ENCODE assay signal across 8 cellular contexts in the genomic region with DNA sequence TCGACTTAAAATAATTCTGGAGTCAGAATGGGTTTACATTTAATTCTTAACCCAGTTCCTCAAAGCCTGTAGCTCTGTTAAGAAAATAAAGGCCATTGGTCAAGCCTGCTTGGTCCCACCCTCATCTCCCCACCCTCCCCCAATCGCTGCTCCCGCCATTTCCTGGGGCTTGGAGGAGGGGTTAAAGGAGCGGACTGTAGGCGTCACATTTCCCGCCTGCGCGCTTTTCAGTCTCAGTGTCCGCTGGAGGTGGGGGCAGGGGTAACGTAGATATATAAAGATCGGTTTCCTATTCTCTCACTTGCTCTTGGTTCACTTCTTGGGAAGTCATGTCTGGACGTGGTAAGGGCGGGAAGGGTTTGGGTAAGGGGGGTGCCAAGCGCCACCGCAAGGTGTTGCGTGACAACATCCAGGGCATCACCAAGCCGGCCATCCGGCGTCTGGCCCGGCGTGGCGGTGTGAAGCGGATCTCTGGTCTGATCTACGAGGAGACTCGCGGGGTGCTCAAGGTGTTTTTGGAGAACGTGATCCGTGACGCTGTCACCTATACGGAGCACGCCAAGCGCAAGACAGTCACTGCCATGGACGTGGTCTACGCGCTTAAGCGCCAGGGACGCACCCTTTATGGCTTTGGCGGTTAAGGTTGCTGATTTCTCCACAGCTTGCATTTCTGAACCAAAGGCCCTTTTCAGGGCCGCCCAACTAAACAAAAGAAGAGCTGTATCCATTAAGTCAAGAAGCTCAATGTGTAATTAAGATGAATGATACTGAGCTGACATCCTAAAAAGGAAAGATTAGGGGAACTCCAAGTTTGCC. TPM values are rescaled to one million over a fixed set of nuclear protein-coding genes. Genes with fewer than 3 reads are reported as not detected.
DNase-seq lines count a peak whose midpoint lies in the region; ATAC-seq and TF ChIP-seq lines count a peak whose summit lies in the region.

No MANE protein-coding gene starts in this region.

- in situ Hi-C loops in KBM-7 (cut with MboI; ENCODE audit: low pct_unique_long_range_greater_than_20kb, low sequenced_read_pairs): no loop called here

- intact Hi-C loops in PC-3 (cut with micrococcal nuclease): loop anchor here (5.0 kb wide), 1 partner anchor 59 kb away; a partner anchor contains a TSS

- peaks cover 19% of the 10 kb centered on the region for H3F3A ChIP-seq in PC-3 (ENCODE audit: low read length, unreplicated experiment)

- peak; percentile 92 for DNase-seq in DMS153 (lab: John Stamatoyannopoulos, UW)
- DNase-seq in KBM-7: peak; percentile 96
- peak; percentile 97 for DNase-seq in PC-3
- DNase-seq in activated T-cell treated with anti-CD3 and anti-CD28 coated beads, Interleukin-2, amount 50 U/mL, for 1 hour: peak; percentile 81
- DNase-seq in erythroblast (lab: John Stamatoyannopoulos, UW): peak; percentile 97
- DNase-seq in stimulated activated CD8-positive, alpha-beta memory T cell treated with anti-CD3 and anti-CD28 coated beads, Interleukin-7, amount 100 ng/mL, for 48 hours (ENCODE audit: extremely low read depth in 1 of 2, low read depth in 1 of 2): peak; percentile 68 to 91

- TF ChIP-seq POLR2A in erythroblast (IDR thresholded peaks at IDR 0.05; ENCODE audit: low read length): peak; percentile 99

- H3K27ac ChIP-seq in PC-3 (ENCODE audit: low read length): peak overlapping the region; percentile 90

- H3K36me3 ChIP-seq in PC-3 (ENCODE audit: low read depth, low read length) (no peaks in the 10 kb centered on the region), mucosa of stomach (ENCODE audit: control insufficient read depth, insufficient read depth, low read length) (no peaks in the 10 kb centered on the region)

- H3K4me3 ChIP-seq in PC-3 (ENCODE audit: low read length): peak overlapping the region; percentile 96
- H3K4me3 ChIP-seq in mucosa of stomach (ENCODE audit: low read length): peak overlapping the region; percentile 83

- H4K20me1 ChIP-seq in PC-3 (ENCODE audit: low read length): 0 out of 2 replicates have a peak, but pooled peaks cover 1% of the 10 kb centered on the region

- no TSS peak for BruUV-seq in PC-3 (replicated peaks; lab: Mats Ljungman, UMichigan)

- CTCF ChIA-PET in PC-3 (lab: Charles Lee): interaction anchor here (0.6 to 1.3 kb wide), 2 partner anchors 29 to 44 kb away, joined by 3 to 4 read pairs; no protein-coding TSS in a partner anchor

- no peaks in the 10 kb centered on the region for H3K9me3 ChIP-seq in PC-3 (ENCODE audit: low read length)
- H3K9me3 ChIP-seq in mucosa of stomach (ENCODE audit: control insufficient read depth, low read length): no peaks in the 10 kb centered on the region

- H3K4me1 ChIP-seq in PC-3 (ENCODE audit: insufficient read depth, low read length): peaks cover 33% of the 10 kb centered on the region
- peaks cover 14% of the 10 kb centered on the region for H3K4me1 ChIP-seq in mucosa of stomach (ENCODE audit: control insufficient read depth, insufficient read depth, low read length)

- no peaks in the 10 kb centered on the region for H3K9me2 ChIP-seq in PC-3 (replicated peaks; ENCODE audit: low read length)

- TF ChIP-seq CTCF in PC-3 (conservative IDR thresholded peaks at IDR 0.05; ENCODE audit: low read depth, low read length): no peak

- H2AFZ ChIP-seq in PC-3 (ENCODE audit: low read length): peak overlapping the region; percentile 85

- H3K9ac ChIP-seq in PC-3 (ENCODE audit: low read length) (peak overlapping the region; percentile 93), mucosa of stomach (ENCODE audit: low read length) (peak overlapping the region; percentile 83)

- peak overlapping the region; percentile 97 for H3K4me2 ChIP-seq in PC-3 (ENCODE audit: low read length)

- ATAC-seq in GM21717 (IDR thresholded peaks at IDR 0.05; ENCODE audit: unreplicated experiment) (peak; percentile 41), PC-3 (peak; percentile 72)

- no peaks in the 10 kb centered on the region for H3K27me3 ChIP-seq in PC-3 (ENCODE audit: low read length)
- no peaks in the 10 kb centered on the region for H3K27me3 ChIP-seq in mucosa of stomach (ENCODE audit: control insufficient read depth, insufficient read depth, low read length)

- POLR2A ChIA-PET in PC-3 (lab: Charles Lee; ENCODE audit: unreplicated experiment): interaction anchor here (0.5 to 3.4 kb wide), 11 partner anchors 10 to 1557 kb away, joined by 3 to 54 read pairs (median 5); a partner anchor contains a TSS

- no peaks in the 10 kb centered on the region for H3K79me2 ChIP-seq in PC-3 (ENCODE audit: low read length)

RNA-seq across cellular contexts. Expression of a gene that starts 59.0 kb away (rescaled TPM):
- total RNA-seq in PC-3 (2014; rRNA removed): 5.6 and 6.4 TPM in 2 replicates

Comparison
In these comparisons a context has a peak if more than half of its experiments do, and no peak if none do; other contexts are left out.
1. Peak in every context shown above with its lines: DNase-seq, ATAC-seq, H3K4me3 ChIP-seq and H3K27ac ChIP-seq.